In the genomic region with DNA sequence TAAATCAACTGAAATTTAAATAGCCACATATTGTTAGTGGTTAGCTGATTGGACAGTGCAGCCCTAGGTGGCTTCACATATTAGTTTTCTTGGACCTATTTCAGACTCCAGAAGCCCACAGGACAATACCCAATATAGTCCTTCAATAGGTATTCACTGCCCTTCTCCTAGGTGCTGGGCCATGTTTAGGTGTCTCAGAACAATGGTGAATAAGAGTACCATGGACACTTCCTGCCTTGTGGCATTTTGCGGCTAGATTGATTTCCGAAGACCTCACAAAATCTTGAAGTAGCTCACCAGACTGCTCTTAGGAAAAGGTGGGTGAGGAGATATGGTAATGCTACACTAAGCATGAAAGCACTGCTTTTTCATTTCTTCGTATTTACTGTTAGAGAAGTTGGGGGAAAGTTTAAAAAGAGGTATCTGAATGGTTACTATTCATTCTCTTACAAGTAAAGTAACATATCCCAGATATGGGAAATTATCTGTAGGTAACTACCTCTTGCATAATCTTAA, we compare ENCODE assay signal across 25 cellular contexts.
DNase-seq lines count a peak whose midpoint lies in the region; ATAC-seq and TF ChIP-seq lines count a peak whose summit lies in the region.
"Had no signal": no experiment of that assay in that cellular context is flagged by ENCODE, and none has a peak within 500 bp of the region (broad histone marks: within the 10 kb centered on the region; RNA-seq: fewer than 3 reads in every experiment).

No MANE protein-coding gene starts in this region.

- no peaks in the 10 kb centered on the region for H3K27me3 Mint-ChIP-seq in activated naive CD4-positive, alpha-beta T cell treated with anti-CD3 and anti-CD28 coated beads, Interleukin-2, amount 50 U/mL, for 24 hours
- H3K27me3 Mint-ChIP-seq in activated naive CD8-positive, alpha-beta T cell treated with anti-CD3 and anti-CD28 coated beads, Interleukin-2, amount 50 U/mL, for 24 hours: no peaks in the 10 kb centered on the region
- H3K27me3 Mint-ChIP-seq in stimulated activated naive B cell treated with anti-CD40 and anti-IgM and Interleukin-4, amounts not matched to agents 10 μg/mL and 1 μg/mL and 100 μg/mL, for 72 hours: no peaks in the 10 kb centered on the region

- no peak for DNase-seq in activated naive CD4-positive, alpha-beta T cell treated with Interleukin-2 at 50 U/mL for 16 hours
- DNase-seq in activated naive CD8-positive, alpha-beta T cell treated with anti-CD3 and anti-CD28 coated beads, Interleukin-2, amount 50 U/mL, for 24 hours: no peak
- DNase-seq in stimulated activated naive B cell treated with anti-CD40 and anti-IgM and Interleukin-4, amounts not matched to agents 10 μg/mL and 1 μg/mL and 100 μg/mL, for 72 hours: peak; percentile 48
- DNase-seq in foreskin keratinocyte: no peak
- no peak for DNase-seq in smooth muscle cell (lab: John Stamatoyannopoulos, UW; ENCODE audit: unreplicated experiment)
- DNase-seq: Caco-2; CD8-positive, alpha-beta T cell; H9; HFFc6; KBM-7; MV-4-11; NCI-H1105; NCI-H146; NCI-H2029; NCI-H446; NCI-H524 treated with DMSO at 0.1 percent for 48 hours; NCI-H774; PC-9; Right ventricle myocardium superior; RPMI8226 had no signal

- no peak overlapping the region for H3K9ac ChIP-seq in smooth muscle cell (ENCODE audit: low read depth)

- H3K27me3 ChIP-seq in foreskin keratinocyte (no peaks in the 10 kb centered on the region), smooth muscle cell (ENCODE audit: low read depth) (no peaks in the 10 kb centered on the region)
- H3K27me3 ChIP-seq: SJSA1 had no signal

- peak overlapping the region; percentile 23 for H3K4me3 Mint-ChIP-seq in activated naive CD4-positive, alpha-beta T cell treated with anti-CD3 and anti-CD28 coated beads, Interleukin-2, amount 50 U/mL, for 24 hours
- H3K4me3 Mint-ChIP-seq in activated naive CD8-positive, alpha-beta T cell treated with anti-CD3 and anti-CD28 coated beads, Interleukin-2, amount 50 U/mL, for 24 hours: no peak overlapping the region
- peak overlapping the region; percentile 26 to 50 for H3K4me3 Mint-ChIP-seq in stimulated activated naive B cell treated with anti-CD40 and anti-IgM and Interleukin-4, amounts not matched to agents 10 μg/mL and 1 μg/mL and 100 μg/mL, for 72 hours
- H3K4me3 Mint-ChIP-seq: CD8-positive, alpha-beta T cell; GM23338; H9; HFFc6 had no signal

- H3K4me1 ChIP-seq in foreskin keratinocyte: peaks cover 18% of the 10 kb centered on the region
- H3K4me1 ChIP-seq in smooth muscle cell (ENCODE audit: low read depth): peaks cover 11% of the 10 kb centered on the region
- H3K4me1 ChIP-seq: Caco-2 had no signal

- H3F3A ChIP-seq in smooth muscle cell (ENCODE audit: low read depth): no peaks in the 10 kb centered on the region

- no peak overlapping the region for H3K4me2 ChIP-seq in smooth muscle cell
- H3K4me2 ChIP-seq: GM23338, PC-9 had no signal

- 93% methylated on average over 3 of the region's 3 CpGs for WGBS in smooth muscle cell (ENCODE audit: low lambda C conversion rate)

- H3K4me1 Mint-ChIP-seq in activated naive CD4-positive, alpha-beta T cell treated with anti-CD3 and anti-CD28 coated beads, Interleukin-2, amount 50 U/mL, for 24 hours: peaks cover 95% of the 10 kb centered on the region
- peaks cover 88% of the 10 kb centered on the region for H3K4me1 Mint-ChIP-seq in activated naive CD8-positive, alpha-beta T cell treated with anti-CD3 and anti-CD28 coated beads, Interleukin-2, amount 50 U/mL, for 24 hours
- peaks cover 59 to 90% of the 10 kb centered on the region in 2 donors for H3K4me1 Mint-ChIP-seq in stimulated activated naive B cell treated with anti-CD40 and anti-IgM and Interleukin-4, amounts not matched to agents 10 μg/mL and 1 μg/mL and 100 μg/mL, for 72 hours
- H3K4me1 Mint-ChIP-seq: GM23338, H9 had no signal

- TF ChIP-seq CTCF in foreskin keratinocyte (conservative IDR thresholded peaks at IDR 0.05) (no peak), smooth muscle cell (IDR thresholded peaks at IDR 0.05; ENCODE audit: borderline replicate concordance, insufficient read depth, poor library complexity, severe bottlenecking) (no peak)

- H3K27ac ChIP-seq in foreskin keratinocyte (no peak overlapping the region), smooth muscle cell (ENCODE audit: low read depth) (no peak overlapping the region)
- H3K27ac ChIP-seq: C4-2B, PC-9, SJSA1 had no signal

- no peak for ATAC-seq in activated naive CD8-positive, alpha-beta T cell treated with anti-CD3 and anti-CD28 coated beads, Interleukin-2, amount 50 U/mL, for 24 hours
- ATAC-seq in stimulated activated naive B cell treated with anti-CD40 and anti-IgM and Interleukin-4, amounts not matched to agents 10 μg/mL and 1 μg/mL and 100 μg/mL, for 72 hours (replicated peaks): peak; percentile 87 to 88
- no peak for ATAC-seq in foreskin keratinocyte
- ATAC-seq: CD8-positive, alpha-beta T cell; GM23338 had no signal

- no peaks in the 10 kb centered on the region for H3K9me3 Mint-ChIP-seq in activated naive CD4-positive, alpha-beta T cell treated with anti-CD3 and anti-CD28 coated beads, Interleukin-2, amount 50 U/mL, for 24 hours
- H3K9me3 Mint-ChIP-seq in activated naive CD8-positive, alpha-beta T cell treated with anti-CD3 and anti-CD28 coated beads, Interleukin-2, amount 50 U/mL, for 24 hours: no peaks in the 10 kb centered on the region
- H3K9me3 Mint-ChIP-seq in stimulated activated naive B cell treated with anti-CD40 and anti-IgM and Interleukin-4, amounts not matched to agents 10 μg/mL and 1 μg/mL and 100 μg/mL, for 72 hours: peaks cover 0 to 1% of the 10 kb centered on the region in 2 donors
- H3K9me3 Mint-ChIP-seq: CD8-positive, alpha-beta T cell; GM23338; H9 had no signal

- peak overlapping the region; percentile 67 for H3K27ac Mint-ChIP-seq in activated naive CD4-positive, alpha-beta T cell treated with anti-CD3 and anti-CD28 coated beads, Interleukin-2, amount 50 U/mL, for 24 hours
- H3K27ac Mint-ChIP-seq in activated naive CD8-positive, alpha-beta T cell treated with anti-CD3 and anti-CD28 coated beads, Interleukin-2, amount 50 U/mL, for 24 hours: peak overlapping the region; percentile 78
- peak overlapping the region; percentile 90 for H3K27ac Mint-ChIP-seq in stimulated activated naive B cell treated with anti-CD40 and anti-IgM and Interleukin-4, amounts not matched to agents 10 μg/mL and 1 μg/mL and 100 μg/mL, for 72 hours
- H3K27ac Mint-ChIP-seq: GM23338, H9, HFFc6 had no signal

- H3K9me3 ChIP-seq in smooth muscle cell (replicated peaks; ENCODE audit: low read depth): no peaks in the 10 kb centered on the region
- H3K9me3 ChIP-seq: Caco-2, SJSA1 had no signal

- peaks cover 10% of the 10 kb centered on the region for H3K36me3 Mint-ChIP-seq in activated naive CD4-positive, alpha-beta T cell treated with anti-CD3 and anti-CD28 coated beads, Interleukin-2, amount 50 U/mL, for 24 hours
- peaks cover 49% of the 10 kb centered on the region for H3K36me3 Mint-ChIP-seq in activated naive CD8-positive, alpha-beta T cell treated with anti-CD3 and anti-CD28 coated beads, Interleukin-2, amount 50 U/mL, for 24 hours (ENCODE audit: low read depth)
- H3K36me3 Mint-ChIP-seq in stimulated activated naive B cell treated with anti-CD40 and anti-IgM and Interleukin-4, amounts not matched to agents 10 μg/mL and 1 μg/mL and 100 μg/mL, for 72 hours: peaks cover 12 to 23% of the 10 kb centered on the region in 2 donors

- no peaks in the 10 kb centered on the region for H3K36me3 ChIP-seq in smooth muscle cell (ENCODE audit: low read depth)
- H3K36me3 ChIP-seq: SJSA1 had no signal

- H3K79me2 ChIP-seq in smooth muscle cell (ENCODE audit: low read depth): no peaks in the 10 kb centered on the region

- H2AFZ ChIP-seq in smooth muscle cell (ENCODE audit: low read depth): no peak overlapping the region
- H2AFZ ChIP-seq: GM23338, PC-9 had no signal

- no peaks in the 10 kb centered on the region for H4K20me1 ChIP-seq in smooth muscle cell (ENCODE audit: low read depth)

- no peak overlapping the region for H3K4me3 ChIP-seq in smooth muscle cell
- H3K4me3 ChIP-seq: GM23338, PC-9, SJSA1 had no signal

TF ChIP-seq in PFSK-1, 5 proteins besides CTCF, POLR2A, EP300 and RAD21:
- TF ChIP-seq, protein P1, sequence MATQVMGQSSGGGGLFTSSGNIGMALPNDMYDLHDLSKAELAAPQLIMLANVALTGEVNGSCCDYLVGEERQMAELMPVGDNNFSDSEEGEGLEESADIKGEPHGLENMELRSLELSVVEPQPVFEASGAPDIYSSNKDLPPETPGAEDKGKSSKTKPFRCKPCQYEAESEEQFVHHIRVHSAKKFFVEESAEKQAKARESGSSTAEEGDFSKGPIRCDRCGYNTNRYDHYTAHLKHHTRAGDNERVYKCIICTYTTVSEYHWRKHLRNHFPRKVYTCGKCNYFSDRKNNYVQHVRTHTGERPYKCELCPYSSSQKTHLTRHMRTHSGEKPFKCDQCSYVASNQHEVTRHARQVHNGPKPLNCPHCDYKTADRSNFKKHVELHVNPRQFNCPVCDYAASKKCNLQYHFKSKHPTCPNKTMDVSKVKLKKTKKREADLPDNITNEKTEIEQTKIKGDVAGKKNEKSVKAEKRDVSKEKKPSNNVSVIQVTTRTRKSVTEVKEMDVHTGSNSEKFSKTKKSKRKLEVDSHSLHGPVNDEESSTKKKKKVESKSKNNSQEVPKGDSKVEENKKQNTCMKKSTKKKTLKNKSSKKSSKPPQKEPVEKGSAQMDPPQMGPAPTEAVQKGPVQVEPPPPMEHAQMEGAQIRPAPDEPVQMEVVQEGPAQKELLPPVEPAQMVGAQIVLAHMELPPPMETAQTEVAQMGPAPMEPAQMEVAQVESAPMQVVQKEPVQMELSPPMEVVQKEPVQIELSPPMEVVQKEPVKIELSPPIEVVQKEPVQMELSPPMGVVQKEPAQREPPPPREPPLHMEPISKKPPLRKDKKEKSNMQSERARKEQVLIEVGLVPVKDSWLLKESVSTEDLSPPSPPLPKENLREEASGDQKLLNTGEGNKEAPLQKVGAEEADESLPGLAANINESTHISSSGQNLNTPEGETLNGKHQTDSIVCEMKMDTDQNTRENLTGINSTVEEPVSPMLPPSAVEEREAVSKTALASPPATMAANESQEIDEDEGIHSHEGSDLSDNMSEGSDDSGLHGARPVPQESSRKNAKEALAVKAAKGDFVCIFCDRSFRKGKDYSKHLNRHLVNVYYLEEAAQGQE (IDR thresholded peaks at IDR 0.05; ENCODE audit: insufficient read depth in 1 of 2, low read depth in 2 of 2, low read length in 2 of 2): peak; percentile 31 to 72; a peak in 2 of 4 replicates
- no peak for TF ChIP-seq SIN3A (IDR thresholded peaks at IDR 0.05; ENCODE audit: borderline replicate concordance, insufficient read depth, low read length)

Comparison
In these comparisons a context has a peak if more than half of its experiments do, and no peak if none do; other contexts are left out.
1. ATAC-seq: peak in stimulated activated naive B cell treated with anti-CD40 and anti-IgM and Interleukin-4, amounts not matched to agents 10 μg/mL and 1 μg/mL and 100 μg/mL, for 72 hours (2 of 2); none in activated naive CD8-positive, alpha-beta T cell treated with anti-CD3 and anti-CD28 coated beads, Interleukin-2, amount 50 U/mL, for 24 hours (single experiment) and foreskin keratinocyte (single experiment).
2. Peak in every context shown above with its lines, with median percentiles within 50 percentile points of each other: H3K27ac Mint-ChIP-seq.